23 cellular contexts compared by ENCODE assay signal in the genomic region with DNA sequence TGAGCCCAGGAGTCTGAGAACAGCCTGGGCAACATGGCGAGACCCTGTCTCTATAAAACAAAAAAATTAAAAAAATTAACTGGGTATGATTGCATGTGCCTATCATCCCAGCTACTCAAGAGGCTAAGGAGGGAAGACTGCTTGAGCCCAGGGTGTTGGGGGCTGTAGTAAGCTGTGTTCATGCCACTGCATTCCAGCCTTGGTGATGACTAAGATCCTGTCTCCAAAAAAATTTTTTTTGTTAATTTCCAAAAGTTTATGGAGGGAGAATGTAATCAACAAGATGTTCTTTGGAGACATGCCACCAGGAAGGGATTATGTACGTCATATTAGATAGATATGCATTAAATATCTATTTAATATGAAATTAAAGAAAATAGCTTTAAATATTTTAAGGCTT.
A peak's percentile ranks its signal among the peaks of the same experiment; 100 is the strongest.
DNase-seq lines count a peak whose midpoint lies in the region; ATAC-seq and TF ChIP-seq lines count a peak whose summit lies in the region.
"Had no signal": no experiment of that assay in that cellular context is flagged by ENCODE, and none has a peak within 500 bp of the region (broad histone marks: within the 10 kb centered on the region; RNA-seq: fewer than 3 reads in every experiment).

No MANE protein-coding gene starts in this region.

- H4K91ac ChIP-seq in IMR-90 (ENCODE audit: insufficient read depth, low read depth, low read length), result peak overlapping the region; percentile 72

- H3K4me2 ChIP-seq in IMR-90 (ENCODE audit: low read depth, low read length), result no peak overlapping the region

- DNase-seq in AG20443 (ENCODE audit: low spot score) (peak; percentile 22), IMR-90 (peak; percentile 77), brain microvascular endothelial cell (peak; percentile 40), fibroblast of villous mesenchyme (ENCODE audit: low read depth) (peak; percentile 59), T-helper 17 cell (no peak), NCI-H1048 (lab: John Stamatoyannopoulos, UW) (no peak)
- DNase-seq: activated CD8-positive, alpha-beta memory T cell treated with anti-CD3 and anti-CD28 coated beads, Interleukin-2, amount 50 U/mL, for 4 hours; CD4-positive, alpha-beta T cell; effector memory CD8-positive, alpha-beta T cell; GDM1; head of caudate nucleus; mesenchymal stem cell; NCI-H1105 treated with DMSO at 0.1 percent for 48 hours; NCI-H2029; NCI-H446 treated with DMSO at 0.1 percent for 48 hours; psoas muscle; Right ventricle myocardium superior; stimulated activated CD8-positive, alpha-beta memory T cell treated with anti-CD3 and anti-CD28 coated beads, Interleukin-4, amount 100 ng/mL, for 48 hours had no signal

- no peak overlapping the region for H2AK9ac ChIP-seq in IMR-90 (replicated peaks; ENCODE audit: low read depth, low read length, poor library complexity)

- no peak for TF ChIP-seq RAD21 in IMR-90 (IDR thresholded peaks at IDR 0.05; ENCODE audit: low read length)

- H3K9me3 ChIP-seq in IMR-90 (ENCODE audit: control insufficient read depth, insufficient read depth, low read length) (no peaks in the 10 kb centered on the region), T-helper 17 cell (ENCODE audit: control insufficient read depth, low read length, poor library complexity, severe bottlenecking) (no peaks in the 10 kb centered on the region)
- H3K9me3 ChIP-seq: psoas muscle, tibial nerve had no signal

- no peak overlapping the region; the same call in 1 of the 2 replicates for H2AK5ac ChIP-seq in IMR-90 (ENCODE audit: low read depth, low read length)

- peak overlapping the region; percentile 48; the same call in 1 of the 2 replicates for H3K18ac ChIP-seq in IMR-90 (ENCODE audit: low read depth, low read length)

- H3K36me3 ChIP-seq in IMR-90 (ENCODE audit: control insufficient read depth, insufficient read depth, low read length) (no peaks in the 10 kb centered on the region; the same call in 1 of the 2 replicates), brain microvascular endothelial cell (replicated peaks) (no peaks in the 10 kb centered on the region)

- no peak for TF ChIP-seq POLR2A in IMR-90 (IDR thresholded peaks at IDR 0.05; ENCODE audit: low read depth, low read length)

- ATAC-seq in IMR-90 (ENCODE audit: low read depth) (peak; percentile 91), HG02642 (IDR thresholded peaks at IDR 0.05; ENCODE audit: poor library complexity, unreplicated experiment) (no peak), T-helper 17 cell (no peak), HG03439 (IDR thresholded peaks at IDR 0.05; ENCODE audit: unreplicated experiment) (no peak)
- ATAC-seq: effector memory CD8-positive, alpha-beta T cell; esophagus mucosa; psoas muscle had no signal

- no peak overlapping the region for H3K56ac ChIP-seq in IMR-90 (ENCODE audit: extremely low read depth, insufficient read depth, low read length)

- no peak overlapping the region for H3K4me3 ChIP-seq in IMR-90 (ENCODE audit: insufficient read depth, low read depth, low read length)
- H3K4me3 ChIP-seq in brain microvascular endothelial cell (ENCODE audit: low read depth, low read length), result no peak overlapping the region
- no peak overlapping the region for H3K4me3 ChIP-seq in fibroblast of villous mesenchyme (ENCODE audit: low read depth, low read length)
- H3K4me3 ChIP-seq: psoas muscle, tibial nerve had no signal

- no peaks in the 10 kb centered on the region; the same call in none of the 2 replicates for H3K9me1 ChIP-seq in IMR-90 (ENCODE audit: insufficient read depth, low read length)

- H4K5ac ChIP-seq in IMR-90 (ENCODE audit: low read depth, low read length), result no peak overlapping the region

- no TSS peak for BruUV-seq in IMR-90 (replicated peaks; lab: Mats Ljungman, UMichigan)

- peaks cover 9% of the 10 kb centered on the region for H3K36me3 Mint-ChIP-seq in T-helper 17 cell (ENCODE audit: low read depth)

- H3K4me3 Mint-ChIP-seq in T-helper 17 cell, result no peak overlapping the region
- H3K4me3 Mint-ChIP-seq: brain; CD4-positive, alpha-beta T cell; effector memory CD8-positive, alpha-beta T cell had no signal

- no peak overlapping the region for H2BK15ac ChIP-seq in IMR-90 (ENCODE audit: low read depth, low read length)

- H3K4me1 Mint-ChIP-seq in T-helper 17 cell, result peaks cover 2% of the 10 kb centered on the region

- no peak overlapping the region for H2AFZ ChIP-seq in IMR-90 (replicated peaks; ENCODE audit: low read length, poor library complexity)

- H3K27me3 ChIP-seq in IMR-90 (ENCODE audit: control insufficient read depth, insufficient read depth, low read length) (no peaks in the 10 kb centered on the region), brain microvascular endothelial cell (replicated peaks) (no peaks in the 10 kb centered on the region)
- H3K27me3 ChIP-seq: tibial nerve had no signal

- dilution Hi-C loops in IMR-90 (cut with HindIII; ENCODE audit: low sequenced_read_pairs, unreplicated experiment), result no loop called here

- peak overlapping the region; percentile 61 for H2BK20ac ChIP-seq in IMR-90 (ENCODE audit: low read depth, low read length)

- POLR2A ChIA-PET in IMR-90 (lab: Charles Lee; ENCODE audit: unreplicated experiment), result no interaction called here

- H2BK5ac ChIP-seq in IMR-90 (ENCODE audit: low read depth, low read length, poor library complexity, severe bottlenecking), result peak overlapping the region; percentile 64

- H3K9ac ChIP-seq in IMR-90 (ENCODE audit: low read depth, low read length), result no peak overlapping the region

- no peak overlapping the region for H3K27ac Mint-ChIP-seq in T-helper 17 cell
- H3K27ac Mint-ChIP-seq: brain; CD4-positive, alpha-beta T cell; effector memory CD8-positive, alpha-beta T cell had no signal

- intact Hi-C loops in IMR-90 (cut with micrococcal nuclease), result no loop called here

- no peak for TF ChIP-seq CTCF in IMR-90 (conservative IDR thresholded peaks at IDR 0.05; ENCODE audit: low read depth, low read length)
- TF ChIP-seq CTCF in brain microvascular endothelial cell (IDR thresholded peaks at IDR 0.05; ENCODE audit: low read depth, low read length, missing control alignments), result no peak
- no peak for TF ChIP-seq CTCF in fibroblast of villous mesenchyme (IDR thresholded peaks at IDR 0.05; ENCODE audit: insufficient read depth, low read depth, low read length)

- peak overlapping the region; percentile 24 for H3K14ac ChIP-seq in IMR-90 (replicated peaks; ENCODE audit: low read depth, low read length)

- no CpG with 5 or more reads among the region's 2 CpGs for WGBS in IMR-90 (ENCODE audit: extremely low coverage in 2 of 2, insufficient read length in 1 of 2), 2 experiments

- H3K27ac ChIP-seq in IMR-90 (ENCODE audit: insufficient read depth, low read length) (peak overlapping the region; percentile 65; the same call in 1 of the 2 replicates), brain microvascular endothelial cell (no peak overlapping the region)
- H3K27ac ChIP-seq: psoas muscle, tibial nerve had no signal

- peak overlapping the region; percentile 23; the same call in 1 of the 2 replicates for H3K23ac ChIP-seq in IMR-90 (ENCODE audit: low read depth, low read length)

- H3K79me1 ChIP-seq in IMR-90 (ENCODE audit: low read depth in 1 of 2, low read length in 2 of 2), result peaks cover 4 to 15% of the 10 kb centered on the region in 2 experiments; a peak in 3 of 4 replicates

- H3K4ac ChIP-seq in IMR-90 (ENCODE audit: low read depth, low read length), result peak overlapping the region; percentile 45

- no peaks in the 10 kb centered on the region for H3K27me3 Mint-ChIP-seq in T-helper 17 cell
- H3K27me3 Mint-ChIP-seq: brain; CD4-positive, alpha-beta T cell; effector memory CD8-positive, alpha-beta T cell had no signal

- no peaks in the 10 kb centered on the region for H4K20me1 ChIP-seq in IMR-90 (ENCODE audit: insufficient read depth, low read length)

- peak overlapping the region; percentile 56 for H2BK120ac ChIP-seq in IMR-90 (ENCODE audit: low read depth, low read length)

- peaks cover 9% of the 10 kb centered on the region for H3K4me1 ChIP-seq in IMR-90 (ENCODE audit: control insufficient read depth, insufficient read depth, low read length)
- H3K4me1 ChIP-seq: psoas muscle had no signal

- CTCF ChIA-PET in IMR-90 (lab: Yijun Ruan, JAX), result no interaction called here

- peak overlapping the region in 1 of 2 experiments; percentile 26; a peak in 1 of 4 replicates for H4K8ac ChIP-seq in IMR-90 (ENCODE audit: low read depth in 2 of 2, low read length in 2 of 2)

- in situ Hi-C loops in IMR-90 (cut with MboI; ENCODE audit: low sequenced_read_pairs), result no loop called here
- in situ Hi-C loops in brain microvascular endothelial cell (cut with HindIII; ENCODE audit: low pct_ligation_motif_present, low sequenced_read_pairs), result no loop called here

TF ChIP-seq in IMR-90, 13 proteins besides CTCF, POLR2A, EP300 and RAD21:
- TF ChIP-seq FOS (IDR thresholded peaks at IDR 0.05; ENCODE audit: low read depth, low read length), result 0 out of 2 replicates have a peak, but pooled peaks have one; percentile 30
- TF ChIP-seq RFX5 (IDR thresholded peaks at IDR 0.05; ENCODE audit: low read depth, low read length), result no peak
- TF ChIP-seq MAZ (IDR thresholded peaks at IDR 0.05; ENCODE audit: borderline replicate concordance, low read depth, low read length), result no peak
- no peak for TF ChIP-seq MXI1 (IDR thresholded peaks at IDR 0.05; ENCODE audit: borderline replicate concordance, low read depth, low read length)
- TF ChIP-seq, protein P1, sequence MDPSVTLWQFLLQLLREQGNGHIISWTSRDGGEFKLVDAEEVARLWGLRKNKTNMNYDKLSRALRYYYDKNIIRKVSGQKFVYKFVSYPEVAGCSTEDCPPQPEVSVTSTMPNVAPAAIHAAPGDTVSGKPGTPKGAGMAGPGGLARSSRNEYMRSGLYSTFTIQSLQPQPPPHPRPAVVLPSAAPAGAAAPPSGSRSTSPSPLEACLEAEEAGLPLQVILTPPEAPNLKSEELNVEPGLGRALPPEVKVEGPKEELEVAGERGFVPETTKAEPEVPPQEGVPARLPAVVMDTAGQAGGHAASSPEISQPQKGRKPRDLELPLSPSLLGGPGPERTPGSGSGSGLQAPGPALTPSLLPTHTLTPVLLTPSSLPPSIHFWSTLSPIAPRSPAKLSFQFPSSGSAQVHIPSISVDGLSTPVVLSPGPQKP (IDR thresholded peaks at IDR 0.05; ENCODE audit: borderline replicate concordance, low read depth, low read length), result no peak
- TF ChIP-seq NFE2L2 (IDR thresholded peaks at IDR 0.05; ENCODE audit: low read depth, low read length), result no peak
- TF ChIP-seq SMC3 (IDR thresholded peaks at IDR 0.05; ENCODE audit: low read depth, low read length), result no peak
- TF ChIP-seq BHLHE40 (IDR thresholded peaks at IDR 0.05; ENCODE audit: low read depth, low read length), result 0 out of 2 replicates have a peak, but pooled peaks have one; percentile 15

Comparison
In these comparisons a context has a peak if more than half of its experiments do, and no peak if none do; other contexts are left out.
1. DNase-seq: peak in AG20443 (single experiment), IMR-90 (single experiment), brain microvascular endothelial cell (single experiment) and fibroblast of villous mesenchyme (single experiment); none in T-helper 17 cell (0 of 3) and NCI-H1048 (single experiment).